In the genomic region with DNA sequence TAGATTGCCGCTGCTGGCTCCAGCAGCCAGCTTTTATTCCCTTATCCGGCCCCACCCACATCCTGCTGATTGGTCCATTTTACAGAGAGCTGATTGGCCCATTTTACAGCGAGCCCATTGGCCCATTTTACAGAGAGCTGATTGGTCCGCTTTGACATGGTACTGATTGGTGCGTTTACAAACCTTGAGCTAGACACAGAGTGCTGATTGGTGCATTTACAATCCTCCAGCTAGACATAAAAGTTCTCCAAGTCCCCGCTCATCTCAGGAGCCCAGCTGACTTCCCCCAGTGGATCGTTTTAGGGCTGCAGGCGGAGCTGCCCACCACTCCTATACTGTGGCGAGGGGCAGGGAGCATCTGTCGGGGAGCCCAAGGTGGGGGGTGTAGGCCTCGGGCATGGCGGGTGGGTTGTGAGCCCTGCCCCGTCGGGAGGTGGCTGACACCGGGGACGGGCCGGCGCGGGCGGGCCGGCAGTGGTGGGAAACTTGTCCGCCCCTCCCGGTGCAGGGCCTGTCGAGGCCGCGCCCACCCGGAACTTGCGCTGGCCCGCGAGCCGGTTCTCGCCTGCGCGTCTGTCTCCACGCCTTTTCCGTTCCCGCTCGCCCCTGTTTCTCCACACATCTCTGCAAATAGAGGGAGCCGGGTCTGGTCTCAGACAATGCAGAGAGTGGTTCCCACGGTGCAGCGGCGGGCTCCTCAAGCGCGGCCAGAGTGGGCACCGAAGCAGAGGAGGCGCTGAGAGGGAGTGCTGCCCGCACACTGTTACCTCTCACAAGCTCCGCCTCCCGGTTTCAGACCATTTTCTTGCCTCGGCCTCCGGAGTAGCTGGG, we compare ENCODE assay signal across 1 cellular context.
TF ChIP-seq lines count a peak whose summit lies in the region.

No MANE protein-coding gene starts in this region.

TF ChIP-seq in H1, 55 proteins besides CTCF, POLR2A, EP300 and RAD21 (continued from another document):
- TF ChIP-seq, protein P1, sequence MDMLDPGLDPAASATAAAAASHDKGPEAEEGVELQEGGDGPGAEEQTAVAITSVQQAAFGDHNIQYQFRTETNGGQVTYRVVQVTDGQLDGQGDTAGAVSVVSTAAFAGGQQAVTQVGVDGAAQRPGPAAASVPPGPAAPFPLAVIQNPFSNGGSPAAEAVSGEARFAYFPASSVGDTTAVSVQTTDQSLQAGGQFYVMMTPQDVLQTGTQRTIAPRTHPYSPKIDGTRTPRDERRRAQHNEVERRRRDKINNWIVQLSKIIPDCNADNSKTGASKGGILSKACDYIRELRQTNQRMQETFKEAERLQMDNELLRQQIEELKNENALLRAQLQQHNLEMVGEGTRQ (IDR thresholded peaks at IDR 0.05; ENCODE audit: low read length) = no peak
- TF ChIP-seq SIRT6 (IDR thresholded peaks at IDR 0.05; ENCODE audit: low read length) (no peak), RXRA (IDR thresholded peaks at IDR 0.05; ENCODE audit: insufficient read depth, low read depth, low read length) (no peak), HDAC6 (IDR thresholded peaks at IDR 0.05; ENCODE audit: low read depth, low read length) (no peak), SAP30 (IDR thresholded peaks at IDR 0.05; ENCODE audit: insufficient read depth, insufficient replicate concordance, low read length) (no peak), SP2 (IDR thresholded peaks at IDR 0.05; ENCODE audit: low read length) (no peak)
- TF ChIP-seq, protein P2, sequence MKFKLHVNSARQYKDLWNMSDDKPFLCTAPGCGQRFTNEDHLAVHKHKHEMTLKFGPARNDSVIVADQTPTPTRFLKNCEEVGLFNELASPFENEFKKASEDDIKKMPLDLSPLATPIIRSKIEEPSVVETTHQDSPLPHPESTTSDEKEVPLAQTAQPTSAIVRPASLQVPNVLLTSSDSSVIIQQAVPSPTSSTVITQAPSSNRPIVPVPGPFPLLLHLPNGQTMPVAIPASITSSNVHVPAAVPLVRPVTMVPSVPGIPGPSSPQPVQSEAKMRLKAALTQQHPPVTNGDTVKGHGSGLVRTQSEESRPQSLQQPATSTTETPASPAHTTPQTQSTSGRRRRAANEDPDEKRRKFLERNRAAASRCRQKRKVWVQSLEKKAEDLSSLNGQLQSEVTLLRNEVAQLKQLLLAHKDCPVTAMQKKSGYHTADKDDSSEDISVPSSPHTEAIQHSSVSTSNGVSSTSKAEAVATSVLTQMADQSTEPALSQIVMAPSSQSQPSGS (IDR thresholded peaks at IDR 0.05; ENCODE audit: low read length) = no peak
